ENCODE assay signal across 21 cellular contexts in the genomic region with DNA sequence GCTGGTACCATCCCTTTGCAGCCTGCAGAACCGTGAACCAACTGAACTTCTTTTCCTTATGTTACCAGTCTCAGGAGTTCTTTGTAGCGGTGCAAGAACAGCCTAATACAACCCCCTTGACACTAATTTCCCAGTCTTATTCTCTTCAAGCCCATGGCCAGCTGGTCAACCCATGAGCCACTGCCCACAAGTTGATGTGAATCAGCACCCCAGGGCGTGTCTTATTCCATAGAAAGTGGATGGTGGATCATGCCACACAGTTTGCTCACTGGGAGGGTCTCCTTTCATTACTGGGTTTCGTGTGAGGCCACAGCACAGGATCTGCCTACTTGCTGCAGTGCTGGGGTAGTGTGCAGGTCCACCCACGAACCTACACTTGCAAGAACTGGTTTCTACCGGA. TPM values are rescaled to one million over a fixed set of nuclear protein-coding genes. Genes with fewer than 3 reads are reported as not detected.
"Had no signal": no experiment of that assay in that cellular context is flagged by ENCODE, and none has a peak within 500 bp of the region (broad histone marks: within the 10 kb centered on the region; RNA-seq: fewer than 3 reads in every experiment).

No MANE protein-coding gene starts in this region.

- DNase-seq: cerebellar nuclear complex; effector memory CD8-positive, alpha-beta T cell; foreskin melanocyte; left colon; mucosa of descending colon; natural killer cell; occipital lobe; psoas muscle; retina; stimulated activated naive CD8-positive, alpha-beta T cell treated with anti-CD3 and anti-CD28 coated beads, Interleukin-15, Interleukin-2, amounts not matched to agents 100 U/mL and 50 U/mL, for 24 hours; thyroid gland had no signal

- H3K27ac ChIP-seq: hepatocyte, parathyroid adenoma, psoas muscle, skin epidermis, suprapubic skin, thyroid gland had no signal

- ATAC-seq: effector memory CD8-positive, alpha-beta T cell; left colon; natural killer cell; psoas muscle; sciatic nerve; stimulated activated naive CD8-positive, alpha-beta T cell treated with anti-CD3 and anti-CD28 coated beads, Interleukin-15, Interleukin-2, amounts not matched to agents 100 U/mL and 50 U/mL, for 24 hours had no signal

- H3K9ac ChIP-seq: parathyroid adenoma had no signal

- H3K27me3 Mint-ChIP-seq: type B pancreatic cell had no signal

- H3K36me3 ChIP-seq: suprapubic skin, thyroid gland had no signal

- H3K27ac Mint-ChIP-seq: dendritic cell treated with granulocyte-macrophage colony-stimulating factor and Interleukin-4, amounts not matched to agents 40 ng/mL and 50 ng/mL, for 4 days; effector memory CD8-positive, alpha-beta T cell; natural killer cell; type B pancreatic cell had no signal

- H3K9me3 Mint-ChIP-seq: effector memory CD8-positive, alpha-beta T cell; type B pancreatic cell had no signal

- H3K79me2 ChIP-seq: hepatocyte, parathyroid adenoma had no signal

- H3K4me3 ChIP-seq: hepatocyte, mucosa of descending colon, psoas muscle, skin epidermis, suprapubic skin, thyroid gland had no signal

- H3K4me2 ChIP-seq: hepatocyte had no signal

- H2AFZ ChIP-seq: hepatocyte, parathyroid adenoma had no signal

- H3K4me1 ChIP-seq: parathyroid adenoma, psoas muscle, suprapubic skin, thyroid gland had no signal

- H3K4me3 Mint-ChIP-seq: dendritic cell treated with granulocyte-macrophage colony-stimulating factor and Interleukin-4, amounts not matched to agents 40 ng/mL and 50 ng/mL, for 4 days; effector memory CD8-positive, alpha-beta T cell; natural killer cell; type B pancreatic cell had no signal

- H3K27me3 ChIP-seq: hepatocyte, suprapubic skin, thyroid gland had no signal

- H3K9me3 ChIP-seq: mucosa of descending colon, psoas muscle, suprapubic skin, thyroid gland had no signal

RNA-seq across cellular contexts. Expression of a gene that starts 27.0 kb away (rescaled TPM):
- total RNA-seq: epithelial cell of proximal tubule, kidney epithelial cell, natural killer cell, occipital lobe, suprapubic skin, thyroid gland had no signal
- polyA plus RNA-seq: liver had no signal
